23 cellular contexts compared by ENCODE assay signal in genomic region chr7:42311195-42311594, GRCh38.
"Had no signal": no experiment of that assay in that cellular context is flagged by ENCODE, and none has a peak within 500 bp of the region (broad histone marks: within the 10 kb centered on the region; RNA-seq: fewer than 3 reads in every experiment).

No MANE protein-coding gene starts in this region.

- H3K9me3 ChIP-seq: colonic mucosa, gastrocnemius medialis had no signal

- H3K27me3 ChIP-seq: colonic mucosa, esophagus muscularis mucosa, esophagus squamous epithelium, foreskin keratinocyte, gastrocnemius medialis, gastroesophageal sphincter, heart left ventricle had no signal

- DNase-seq: colonic mucosa; cortex of kidney; dermis blood vessel endothelial cell; dorsolateral prefrontal cortex; effector CD4-positive, alpha-beta T cell; effector CD8-positive, alpha-beta T cell; effector memory CD4-positive, alpha-beta T cell; effector memory CD8-positive, alpha-beta T cell; endodermal cell; erythroblast; esophagus squamous epithelium; foreskin fibroblast; foreskin keratinocyte; foreskin melanocyte; gastrocnemius medialis; glutamatergic neuron; head of caudate nucleus; heart left ventricle; heart right ventricle had no signal

- H3K4me3 ChIP-seq: colonic mucosa, coronary artery, dorsolateral prefrontal cortex, esophagus muscularis mucosa, esophagus squamous epithelium, gastrocnemius medialis, gastroesophageal sphincter, heart left ventricle, heart right ventricle had no signal

- H3K36me3 ChIP-seq: colonic mucosa, esophagus muscularis mucosa, esophagus squamous epithelium, gastrocnemius medialis, gastroesophageal sphincter, heart left ventricle, heart right ventricle had no signal

- H3K27ac ChIP-seq: colonic mucosa, coronary artery, dorsolateral prefrontal cortex, epithelial cell of prostate, esophagus muscularis mucosa, esophagus squamous epithelium, foreskin keratinocyte, gastrocnemius medialis, gastroesophageal sphincter, heart left ventricle, heart right ventricle had no signal

- H3K4me1 ChIP-seq: colonic mucosa, esophagus muscularis mucosa, esophagus squamous epithelium, foreskin keratinocyte, gastrocnemius medialis, gastroesophageal sphincter had no signal
